In genomic region chr1:24920155-24920925, GRCh38 we compare ENCODE assay signal across 9 cellular contexts. TPM values are rescaled to one million over a fixed set of nuclear protein-coding genes. Genes with fewer than 3 reads are reported as not detected.
DNase-seq lines count a peak whose midpoint lies in the region; ATAC-seq and TF ChIP-seq lines count a peak whose summit lies in the region.
"Had no signal": no experiment of that assay in that cellular context is flagged by ENCODE, and none has a peak within 500 bp of the region (broad histone marks: within the 10 kb centered on the region; RNA-seq: fewer than 3 reads in every experiment).

No MANE protein-coding gene starts in this region.

- no peak for ATAC-seq in stimulated activated memory B cell treated with anti-CD40 and anti-IgM and Interleukin-4, amounts not matched to agents 10 μg/mL and 1 μg/mL and 100 μg/mL, for 72 hours
- no peak for ATAC-seq in HG03039 (IDR thresholded peaks at IDR 0.05; ENCODE audit: unreplicated experiment)

- H3K9me3 Mint-ChIP-seq in stimulated activated memory B cell treated with anti-CD40 and anti-IgM and Interleukin-4, amounts not matched to agents 10 μg/mL and 1 μg/mL and 100 μg/mL, for 72 hours, result no peaks in the 10 kb centered on the region

- H3K36me3 Mint-ChIP-seq in stimulated activated memory B cell treated with anti-CD40 and anti-IgM and Interleukin-4, amounts not matched to agents 10 μg/mL and 1 μg/mL and 100 μg/mL, for 72 hours, result peaks cover 69% of the 10 kb centered on the region

- peak; percentile 56 for DNase-seq in activated T-cell treated with anti-CD3 and anti-CD28 coated beads for 24 hours (ENCODE audit: low read depth)
- DNase-seq in activated T-cell treated with anti-CD3 and anti-CD28 coated beads, Interleukin-2, amount 50 U/mL, for 1 hour, result no peak
- peak; percentile 80 for DNase-seq in activated CD4-positive, alpha-beta T cell treated with anti-CD3 and anti-CD28 coated beads for 48 hours
- peak; percentile 71 for DNase-seq in fibroblast of villous mesenchyme (ENCODE audit: low read depth)
- DNase-seq in NK-92 (lab: John Stamatoyannopoulos, UW; ENCODE audit: unreplicated experiment), result no peak
- no peak for DNase-seq in NCI-H345 (lab: John Stamatoyannopoulos, UW)
- DNase-seq: cerebellar nuclear complex had no signal

- peak overlapping the region; percentile 29 for H3K4me3 Mint-ChIP-seq in stimulated activated memory B cell treated with anti-CD40 and anti-IgM and Interleukin-4, amounts not matched to agents 10 μg/mL and 1 μg/mL and 100 μg/mL, for 72 hours

- H3K4me1 Mint-ChIP-seq in stimulated activated memory B cell treated with anti-CD40 and anti-IgM and Interleukin-4, amounts not matched to agents 10 μg/mL and 1 μg/mL and 100 μg/mL, for 72 hours, result peaks cover 96% of the 10 kb centered on the region

- no peak for TF ChIP-seq CTCF in fibroblast of villous mesenchyme (IDR thresholded peaks at IDR 0.05; ENCODE audit: insufficient read depth, low read depth, low read length)

- H3K27ac Mint-ChIP-seq in stimulated activated memory B cell treated with anti-CD40 and anti-IgM and Interleukin-4, amounts not matched to agents 10 μg/mL and 1 μg/mL and 100 μg/mL, for 72 hours, result peak overlapping the region; percentile 67

- H3K27me3 Mint-ChIP-seq in stimulated activated memory B cell treated with anti-CD40 and anti-IgM and Interleukin-4, amounts not matched to agents 10 μg/mL and 1 μg/mL and 100 μg/mL, for 72 hours, result no peaks in the 10 kb centered on the region

- H3K4me3 ChIP-seq in fibroblast of villous mesenchyme (ENCODE audit: low read depth, low read length), result no peak overlapping the region

RNA-seq across cellular contexts. Expression of gene RUNX3, which starts 9.7 kb away (rescaled TPM):
- total RNA-seq in fibroblast of villous mesenchyme, result not detected in 2 replicates

Comparison
In these comparisons a context has a peak if more than half of its experiments do, and no peak if none do; other contexts are left out.
1. DNase-seq: peak in activated T-cell treated with anti-CD3 and anti-CD28 coated beads for 24 hours (single experiment), activated CD4-positive, alpha-beta T cell treated with anti-CD3 and anti-CD28 coated beads for 48 hours (single experiment) and fibroblast of villous mesenchyme (single experiment); none in activated T-cell treated with anti-CD3 and anti-CD28 coated beads, Interleukin-2, amount 50 U/mL, for 1 hour (single experiment), NK-92 (single experiment) and NCI-H345 (single experiment).